Comparison of ENCODE assay signal across 30 cellular contexts in the genomic region with DNA sequence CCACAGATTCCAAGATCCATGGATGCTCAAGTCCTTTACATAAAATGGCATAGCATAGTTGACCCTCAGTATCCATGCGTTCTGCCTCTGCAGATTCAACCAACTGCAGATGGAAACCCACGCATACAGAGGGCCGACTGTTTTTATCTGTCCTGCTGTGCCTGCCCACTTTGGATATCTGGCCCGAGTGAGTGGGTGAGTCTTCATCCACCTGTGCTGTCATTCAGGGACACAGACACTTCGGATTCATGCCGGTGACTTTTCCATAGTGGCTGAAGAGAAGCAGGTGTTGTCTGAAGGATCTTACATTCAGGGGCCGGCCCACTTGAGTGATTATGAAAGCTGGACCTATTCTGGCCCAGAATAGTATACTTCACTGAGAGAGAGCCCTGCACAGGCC.
"Had no signal": no experiment of that assay in that cellular context is flagged by ENCODE, and none has a peak within 500 bp of the region (broad histone marks: within the 10 kb centered on the region; RNA-seq: fewer than 3 reads in every experiment).

No MANE protein-coding gene starts in this region.

- H3K4me3 ChIP-seq: ascending aorta, breast epithelium, gastroesophageal sphincter, heart right ventricle had no signal

- H3K27me3 ChIP-seq: ascending aorta, breast epithelium, foreskin keratinocyte, gastroesophageal sphincter had no signal

- H3K36me3 ChIP-seq: ascending aorta, breast epithelium, gastroesophageal sphincter, heart right ventricle, WERI-Rb-1 had no signal

- H3K9me3 ChIP-seq: ascending aorta, breast epithelium, gastroesophageal sphincter had no signal

- H3K27ac ChIP-seq: ascending aorta, breast epithelium, foreskin keratinocyte, gastroesophageal sphincter, heart right ventricle, WERI-Rb-1 had no signal

- H3K4me1 ChIP-seq: ascending aorta, breast epithelium, foreskin keratinocyte, heart right ventricle had no signal

- ATAC-seq: activated CD4-positive, CD25-positive, alpha-beta regulatory T cell treated with anti-CD3 and anti-CD28 coated beads, Interleukin-2, amount 50 U/mL, for 24 hours; activated CD8-positive, alpha-beta T cell treated with anti-CD3 and anti-CD28 coated beads for 36 hours; activated naive CD4-positive, alpha-beta T cell treated with anti-CD3 and anti-CD28 coated beads, Interleukin-2, amount 50 U/mL, for 72 hours; activated T-cell treated with anti-CD3 and anti-CD28 coated beads, Interleukin-2, amount 50 U/mL, for 72 hours; esophagus mucosa; foreskin keratinocyte; gastroesophageal sphincter; heart right ventricle; T-helper 17 cell had no signal

- FAIRE-seq: colon, endometrium had no signal

- DNase-seq: activated B cell treated with CpG ODN at 0.5 μM for 24 hours; activated CD4-positive, alpha-beta T cell treated with anti-CD3 and anti-CD28 coated beads for 48 hours; activated CD4-positive, alpha-beta T cell treated with anti-CD3 and anti-CD28 coated beads, Interleukin-2, amount 50 U/mL, for 1 hour; activated CD4-positive, alpha-beta T cell treated with anti-CD3 and anti-CD28 coated beads, Interleukin-2, amount 50 U/mL, for 48 hours; activated CD8-positive, alpha-beta memory T cell treated with anti-CD3 and anti-CD28 coated beads for 24 hours; activated CD8-positive, alpha-beta T cell treated with anti-CD3 and anti-CD28 coated beads for 36 hours; activated gamma-delta T cell; activated naive CD4-positive, alpha-beta T cell; activated naive CD4-positive, alpha-beta T cell treated with anti-CD3 and anti-CD28 coated beads, Interleukin-2, amount 10 ng/mL, durations not matched to agents 7 days and 5 days; activated naive CD8-positive, alpha-beta T cell treated with anti-CD3 and anti-CD28 coated beads, Interleukin-2, amount 10 ng/mL, durations not matched to agents 7 days and 5 days; activated T-cell treated with anti-CD3 and anti-CD28 coated beads, Interleukin-2, amount 50 U/mL, for 24 hours; activated T-cell treated with anti-CD3 and anti-CD28 coated beads, Interleukin-2, amount 50 U/mL, for 72 hours; caudate nucleus; cortex of kidney; dermis blood vessel endothelial cell; effector CD8-positive, alpha-beta T cell; foreskin keratinocyte; heart right ventricle; T-helper 1 cell; T-helper 17 cell; T1000; WERI-Rb-1 had no signal
